ENCODE assay signal across 20 cellular contexts in the genomic region with DNA sequence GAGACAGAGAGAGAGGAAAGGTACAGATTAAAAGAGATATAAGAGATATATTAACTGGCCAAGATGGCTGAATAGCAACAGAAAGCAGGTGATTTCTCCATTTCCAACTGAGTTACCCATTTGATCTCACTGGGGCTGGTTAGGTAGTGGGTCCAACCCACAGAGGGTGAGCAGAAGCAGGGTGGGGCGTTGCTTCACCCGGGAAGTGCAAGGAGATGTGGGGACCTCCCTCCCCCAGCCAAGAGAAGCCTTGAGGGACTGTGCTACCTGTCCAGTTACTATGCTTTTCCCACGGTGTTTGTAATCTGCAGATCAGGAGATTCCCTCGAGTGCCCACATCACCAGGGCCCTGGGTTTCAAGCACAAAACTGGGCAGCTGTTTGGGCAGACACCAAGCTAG.
DNase-seq lines count a peak whose midpoint lies in the region; ATAC-seq and TF ChIP-seq lines count a peak whose summit lies in the region.
"Had no signal": no experiment of that assay in that cellular context is flagged by ENCODE, and none has a peak within 500 bp of the region (broad histone marks: within the 10 kb centered on the region; RNA-seq: fewer than 3 reads in every experiment).

No MANE protein-coding gene starts in this region.

- H2BK12ac ChIP-seq in trophoblast cell (ENCODE audit: low read length): peak overlapping the region; percentile 74

- H2BK5ac ChIP-seq in IMR-90 (ENCODE audit: low read depth, low read length, poor library complexity, severe bottlenecking): no peak overlapping the region
- peak overlapping the region; percentile 44 for H2BK5ac ChIP-seq in trophoblast cell (ENCODE audit: low read depth, low read length, poor library complexity)

- H4K5ac ChIP-seq in IMR-90 (ENCODE audit: low read depth, low read length): no peak overlapping the region

- intact Hi-C loops in activated CD4-positive, alpha-beta T cell treated with anti-CD3 and anti-CD28 coated beads, Interleukin-2, amount 10 ng/mL, durations not matched to agents 24 days and 14 days (cut with micrococcal nuclease): no loop called here
- intact Hi-C loops in IMR-90 (cut with micrococcal nuclease) (loop anchor here (10.0 kb wide), 1 partner anchor 895 kb away; the partner anchor contains the start of gene NUBPL), ovary (cut with DNase I) (loop anchor here in 3 of 4 donors (10.0 kb wide), 1 partner anchor 205 kb away; no protein-coding TSS in a partner anchor)

- POLR2A ChIA-PET in IMR-90 (lab: Charles Lee; ENCODE audit: unreplicated experiment): no interaction called here

- no peak overlapping the region for H3K56ac ChIP-seq in IMR-90 (ENCODE audit: extremely low read depth, insufficient read depth, low read length)

- no peak for TF ChIP-seq RAD21 in IMR-90 (IDR thresholded peaks at IDR 0.05; ENCODE audit: low read length)

- no peak overlapping the region for H2AFZ ChIP-seq in IMR-90 (replicated peaks; ENCODE audit: low read length, poor library complexity)
- H2AFZ ChIP-seq in trophoblast cell (ENCODE audit: insufficient read depth, low read length, poor library complexity): peak overlapping the region; percentile 8
- H2AFZ ChIP-seq: GM23248 had no signal

- H3K36me3 ChIP-seq in IMR-90 (ENCODE audit: control insufficient read depth, insufficient read depth, low read length) (no peaks in the 10 kb centered on the region), gastroesophageal sphincter (no peaks in the 10 kb centered on the region), trophoblast cell (ENCODE audit: control insufficient read depth in 1 of 2, insufficient read depth in 2 of 2, low read length in 2 of 2) (no peaks in the 10 kb centered on the region), ovary (no peaks in the 10 kb centered on the region)
- H3K36me3 ChIP-seq: BLaER1, HAP-1 had no signal

- no peaks in the 10 kb centered on the region for H3K9me1 ChIP-seq in IMR-90 (ENCODE audit: insufficient read depth, low read length)

- H4K91ac ChIP-seq in IMR-90 (ENCODE audit: insufficient read depth, low read depth, low read length): 0 out of 2 replicates have a peak overlapping the region, but pooled peaks have one; percentile 47
- peak overlapping the region; percentile 67 for H4K91ac ChIP-seq in trophoblast cell (ENCODE audit: low read depth, low read length)

- no peak overlapping the region; the same call in 2 of the 3 replicates for H2BK15ac ChIP-seq in IMR-90 (ENCODE audit: low read depth, low read length)

- no peaks in the 10 kb centered on the region for H4K20me1 ChIP-seq in IMR-90 (ENCODE audit: insufficient read depth, low read length)
- H4K20me1 ChIP-seq: BLaER1 had no signal

- H3K9ac ChIP-seq in IMR-90 (ENCODE audit: low read depth, low read length) (no peak overlapping the region), trophoblast cell (ENCODE audit: low read length) (no peak overlapping the region)
- H3K9ac ChIP-seq: BLaER1, GM23248 had no signal

- no peaks in the 10 kb centered on the region for H3K36me3 Mint-ChIP-seq in activated CD4-positive, alpha-beta T cell treated with anti-CD3 and anti-CD28 coated beads, Interleukin-2, amount 10 ng/mL, durations not matched to agents 24 days and 14 days (ENCODE audit: low read depth)
- H3K36me3 Mint-ChIP-seq: CD4-positive, CD25-positive, alpha-beta regulatory T cell had no signal

- no peak overlapping the region for H3K4me3 Mint-ChIP-seq in activated CD4-positive, alpha-beta T cell treated with anti-CD3 and anti-CD28 coated beads, Interleukin-2, amount 10 ng/mL, durations not matched to agents 24 days and 14 days
- H3K4me3 Mint-ChIP-seq: B cell; CD4-positive, CD25-positive, alpha-beta regulatory T cell; CD8-positive, alpha-beta T cell; HFFc6 had no signal

- H3K27me3 ChIP-seq in IMR-90 (ENCODE audit: control insufficient read depth, insufficient read depth, low read length) (no peaks in the 10 kb centered on the region), gastroesophageal sphincter (no peaks in the 10 kb centered on the region), trophoblast cell (ENCODE audit: insufficient read depth, low read length) (no peaks in the 10 kb centered on the region), ovary (no peaks in the 10 kb centered on the region)
- H3K27me3 ChIP-seq: BLaER1 had no signal

- CTCF ChIA-PET in IMR-90 (lab: Yijun Ruan, JAX): no interaction called here

- no peaks in the 10 kb centered on the region for H3K4me1 Mint-ChIP-seq in activated CD4-positive, alpha-beta T cell treated with anti-CD3 and anti-CD28 coated beads, Interleukin-2, amount 10 ng/mL, durations not matched to agents 24 days and 14 days
- H3K4me1 Mint-ChIP-seq: B cell; CD4-positive, CD25-positive, alpha-beta regulatory T cell had no signal

- dilution Hi-C loops in IMR-90 (cut with HindIII; ENCODE audit: low sequenced_read_pairs, unreplicated experiment): no loop called here

- no peak overlapping the region for H3K27ac Mint-ChIP-seq in activated CD4-positive, alpha-beta T cell treated with anti-CD3 and anti-CD28 coated beads, Interleukin-2, amount 10 ng/mL, durations not matched to agents 24 days and 14 days
- H3K27ac Mint-ChIP-seq: B cell; CD4-positive, CD25-positive, alpha-beta regulatory T cell; CD8-positive, alpha-beta T cell; HFFc6 had no signal

- TF ChIP-seq CTCF in IMR-90 (conservative IDR thresholded peaks at IDR 0.05; ENCODE audit: low read depth, low read length): no peak
- TF ChIP-seq CTCF in gastroesophageal sphincter (IDR thresholded peaks at IDR 0.05): no peak
- no peak for TF ChIP-seq CTCF in ovary (IDR thresholded peaks at IDR 0.05)

- H3K79me1 ChIP-seq in IMR-90 (ENCODE audit: low read depth in 1 of 2, low read length in 2 of 2) (no peaks in the 10 kb centered on the region), trophoblast cell (ENCODE audit: low read length) (peaks cover 17% of the 10 kb centered on the region)

- H3K14ac ChIP-seq in IMR-90 (replicated peaks; ENCODE audit: low read depth, low read length) (no peak overlapping the region), trophoblast cell (ENCODE audit: low read length) (no peak overlapping the region)

- H2BK120ac ChIP-seq in IMR-90 (ENCODE audit: low read depth, low read length): 0 out of 2 replicates have a peak overlapping the region, but pooled peaks have one; percentile 8
- peak overlapping the region; percentile 93 for H2BK120ac ChIP-seq in trophoblast cell (ENCODE audit: insufficient read depth, low read length, poor library complexity)

- peaks cover 2% of the 10 kb centered on the region; the same call in 1 of the 2 replicates for H3K4me1 ChIP-seq in IMR-90 (ENCODE audit: control insufficient read depth, insufficient read depth, low read length)
- H3K4me1 ChIP-seq in gastroesophageal sphincter: peaks cover 0 to 17% (median 7%) of the 10 kb centered on the region in 3 donors
- peaks cover 10 to 11% of the 10 kb centered on the region in 2 experiments for H3K4me1 ChIP-seq in trophoblast cell (ENCODE audit: control insufficient read depth in 1 of 2, insufficient read depth in 2 of 2, low read length in 2 of 2)
- no peaks in the 10 kb centered on the region for H3K4me1 ChIP-seq in ovary (ENCODE audit: insufficient read depth)
- H3K4me1 ChIP-seq: BLaER1, Caco-2, HAP-1 had no signal

- no peak overlapping the region for H4K12ac ChIP-seq in trophoblast cell (ENCODE audit: low read depth, low read length)

- DNase-seq in activated CD4-positive, alpha-beta T cell treated with anti-CD3 and anti-CD28 coated beads, Interleukin-2, amount 10 ng/mL, durations not matched to agents 24 days and 14 days: peak; percentile 20
- no peak for DNase-seq in activated CD4-positive, alpha-beta T cell treated with anti-CD3 and anti-CD28 coated beads, Interleukin-2, amount 50 U/mL, for 1 hour
- DNase-seq in IMR-90 (no peak), trophoblast cell (no peak), ovary (no peak)
- DNase-seq: Caco-2; CD4-positive, CD25-positive, alpha-beta regulatory T cell; CD8-positive, alpha-beta T cell; DMS153; DND-41; GM23248; HFFc6 had no signal

- peak overlapping the region; percentile 29; the same call in 1 of the 2 replicates for H3K18ac ChIP-seq in IMR-90 (ENCODE audit: low read depth, low read length)
- H3K18ac ChIP-seq in trophoblast cell (ENCODE audit: low read length): no peak overlapping the region

- H2BK20ac ChIP-seq in IMR-90 (ENCODE audit: low read depth, low read length): peak overlapping the region; percentile 45

- in situ Hi-C loops in IMR-90 (cut with MboI; ENCODE audit: low sequenced_read_pairs): loop anchor here (25.0 kb wide), 1 partner anchor 948 kb away; no protein-coding TSS in a partner anchor

- H3K79me2 ChIP-seq in trophoblast cell (ENCODE audit: control insufficient read depth, insufficient read depth, low read length, poor library complexity): peaks cover 3% of the 10 kb centered on the region

- no peak for ATAC-seq in IMR-90 (ENCODE audit: low read depth)
- ATAC-seq in gastroesophageal sphincter: no peak
- ATAC-seq in HG03460 (IDR thresholded peaks at IDR 0.05; ENCODE audit: unreplicated experiment): no peak
- no peak for ATAC-seq in HG02623 (IDR thresholded peaks at IDR 0.05; ENCODE audit: unreplicated experiment)
- ATAC-seq: CD8-positive, alpha-beta T cell had no signal

- H3K4me3 ChIP-seq in IMR-90 (ENCODE audit: insufficient read depth, low read depth, low read length) (no peak overlapping the region), gastroesophageal sphincter (no peak overlapping the region), trophoblast cell (ENCODE audit: low read depth, low read length) (no peak overlapping the region), ovary (no peak overlapping the region)
- H3K4me3 ChIP-seq: BLaER1, GM23248, HAP-1 had no signal

- no peak for TF ChIP-seq POLR2A in IMR-90 (IDR thresholded peaks at IDR 0.05; ENCODE audit: low read depth, low read length)
- TF ChIP-seq POLR2A in gastroesophageal sphincter (IDR thresholded peaks at IDR 0.05): no peak
- TF ChIP-seq POLR2A in ovary (IDR thresholded peaks at IDR 0.05): no peak

- H4K8ac ChIP-seq in IMR-90 (ENCODE audit: low read depth in 2 of 2, low read length in 2 of 2) (no peak overlapping the region), trophoblast cell (ENCODE audit: low read depth, low read length) (no peak overlapping the region)

- H3K4me2 ChIP-seq in IMR-90 (ENCODE audit: low read depth, low read length) (no peak overlapping the region), trophoblast cell (ENCODE audit: low read length) (no peak overlapping the region)
- H3K4me2 ChIP-seq: BLaER1 had no signal

- H3K27ac ChIP-seq in IMR-90 (ENCODE audit: insufficient read depth, low read length) (no peak overlapping the region), gastroesophageal sphincter (peak overlapping the region in 3 of 4 donors; percentile 21 to 32 (median 24)), trophoblast cell (ENCODE audit: low read depth, low read length) (peak overlapping the region; percentile 55), ovary (no peak overlapping the region)
- H3K27ac ChIP-seq: 22Rv1, BLaER1, C4-2B, GM23248 had no signal

- H2AK5ac ChIP-seq in IMR-90 (ENCODE audit: low read depth, low read length): no peak overlapping the region
- peak overlapping the region; percentile 13 for H2AK5ac ChIP-seq in trophoblast cell (ENCODE audit: low read length)

- H3K27me3 Mint-ChIP-seq in activated CD4-positive, alpha-beta T cell treated with anti-CD3 and anti-CD28 coated beads, Interleukin-2, amount 10 ng/mL, durations not matched to agents 24 days and 14 days: no peaks in the 10 kb centered on the region
- H3K27me3 Mint-ChIP-seq: CD4-positive, CD25-positive, alpha-beta regulatory T cell had no signal

- BruUV-seq in IMR-90 (replicated peaks; lab: Mats Ljungman, UMichigan): no TSS peak

- peak overlapping the region; percentile 70 for H2AK9ac ChIP-seq in IMR-90 (replicated peaks; ENCODE audit: low read depth, low read length, poor library complexity)

- TF ChIP-seq EP300 in gastroesophageal sphincter (IDR thresholded peaks at IDR 0.05) (no peak), ovary (IDR thresholded peaks at IDR 0.05) (no peak)

- H3K9me3 Mint-ChIP-seq in activated CD4-positive, alpha-beta T cell treated with anti-CD3 and anti-CD28 coated beads, Interleukin-2, amount 10 ng/mL, durations not matched to agents 24 days and 14 days: peaks cover 15% of the 10 kb centered on the region

- H3K9me3 ChIP-seq in IMR-90 (ENCODE audit: control insufficient read depth, insufficient read depth, low read length): no peaks in the 10 kb centered on the region
- no peaks in the 10 kb centered on the region for H3K9me3 ChIP-seq in gastroesophageal sphincter
- no peaks in the 10 kb centered on the region for H3K9me3 ChIP-seq in trophoblast cell (ENCODE audit: insufficient read depth, low read depth, low read length)
- H3K9me3 ChIP-seq in ovary: no peaks in the 10 kb centered on the region
- H3K9me3 ChIP-seq: Caco-2, HAP-1 had no signal

- 74% methylated on average over 3 of the region's 4 CpGs; no CpG with 5 or more reads in 1 of the 2 experiments for WGBS in IMR-90 (ENCODE audit: extremely low coverage in 2 of 2, insufficient read length in 1 of 2), 2 experiments
- 94% methylated on average over 2 of the region's 4 CpGs; no CpG with 5 or more reads in 1 of the 2 donors for WGBS in gastroesophageal sphincter (ENCODE audit: low coverage in 1 of 2), 2 donors
- WGBS in trophoblast cell (ENCODE audit: extremely low coverage, insufficient coverage, insufficient read length): no CpG with 5 or more reads among the region's 4 CpGs
- 84 to 90% (median 87%) methylated on average over 4 of the region's 4 CpGs for WGBS in ovary, 3 donors

- H3K4ac ChIP-seq in IMR-90 (ENCODE audit: low read depth, low read length): no peak overlapping the region; the same call in 1 of the 2 replicates
- no peak overlapping the region for H3K4ac ChIP-seq in trophoblast cell (ENCODE audit: low read depth, low read length)

- H3K23ac ChIP-seq in IMR-90 (ENCODE audit: low read depth, low read length): no peak overlapping the region
- H3K23ac ChIP-seq in trophoblast cell (ENCODE audit: low read length): no peak overlapping the region

Comparison
In these comparisons a context has a peak if more than half of its experiments do, and no peak if none do; other contexts are left out.
1. H3K27ac ChIP-seq: peak in gastroesophageal sphincter (3 of 4) and trophoblast cell (single experiment); none in IMR-90 (single experiment) and ovary (0 of 2).